In genomic region chr7:131945313-131945831, GRCh38 we compare ENCODE assay signal across 1 cellular context.
TF ChIP-seq lines count a peak whose summit lies in the region.

No MANE protein-coding gene starts in this region.

TF ChIP-seq in K562, 482 proteins besides CTCF, POLR2A, EP300 and RAD21 (continued from another document):
- no peak for TF ChIP-seq FOXK2 (conservative IDR thresholded peaks at IDR 0.05 in 1 of 2, IDR thresholded peaks at IDR 0.05 in 1 of 2; ENCODE audit: low read depth in 2 of 2)
- no peak for TF ChIP-seq CCAR2 (IDR thresholded peaks at IDR 0.05; ENCODE audit: low read depth, low read length)
- no peak for TF ChIP-seq SRF (CRISPR knock-in tag; IDR thresholded peaks at IDR 0.05)
- TF ChIP-seq RBM39 (optimal IDR thresholded peaks at IDR 0.05; ENCODE audit: low read depth, low read length), result no peak
- no peak for TF ChIP-seq ZNF316 (IDR thresholded peaks at IDR 0.05)
- no peak for TF ChIP-seq MBD2 (IDR thresholded peaks at IDR 0.05; ENCODE audit: borderline replicate concordance, low read depth)
- TF ChIP-seq CHCHD3 (CRISPR knock-in tag; IDR thresholded peaks at IDR 0.05), result no peak
- 0 out of 2 replicates have a peak, but pooled peaks have one; percentile 14 for TF ChIP-seq ZNF511 (CRISPR knock-in tag; IDR thresholded peaks at IDR 0.05)
